In genomic region chr1:1627842-1628655, GRCh38 we compare ENCODE assay signal across 1 cellular context.
TF ChIP-seq lines count a peak whose summit lies in the region.

No MANE protein-coding gene starts in this region.

TF ChIP-seq in GM12878, 131 proteins besides CTCF, POLR2A, EP300 and RAD21:
- TF ChIP-seq ELK1 (IDR thresholded peaks at IDR 0.05; ENCODE audit: low read depth, low read length) (no peak), FOXM1 (IDR thresholded peaks at IDR 0.05; ENCODE audit: low read depth, low read length) (no peak), HCFC1 (IDR thresholded peaks at IDR 0.05; ENCODE audit: low read length) (no peak), HDAC2 (IDR thresholded peaks at IDR 0.05) (no peak), SIX5 (IDR thresholded peaks at IDR 0.05; ENCODE audit: low read depth, low read length, severe bottlenecking) (no peak)
